1 cellular context compared by ENCODE assay signal in genomic region chr11:122213111-122213510, GRCh38.
TF ChIP-seq lines count a peak whose summit lies in the region.

No MANE protein-coding gene starts in this region.

TF ChIP-seq in H1, 55 proteins besides CTCF, POLR2A, EP300 and RAD21:
- TF ChIP-seq CEBPB (IDR thresholded peaks at IDR 0.05; ENCODE audit: low read depth, low read length) (no peak), USF2 (IDR thresholded peaks at IDR 0.05; ENCODE audit: low read length) (no peak), GABPA (IDR thresholded peaks at IDR 0.05; ENCODE audit: borderline replicate concordance, insufficient read depth, low read length) (no peak), SRF (IDR thresholded peaks at IDR 0.05; ENCODE audit: low read depth, low read length) (no peak), CBX5 (IDR thresholded peaks at IDR 0.05; ENCODE audit: low read depth, low read length) (no peak), TAF7 (optimal IDR thresholded peaks at IDR 0.05; ENCODE audit: borderline replicate concordance, low read depth, low read length) (no peak), SP1 (IDR thresholded peaks at IDR 0.05; ENCODE audit: low read depth, low read length) (no peak), HDAC6 (IDR thresholded peaks at IDR 0.05; ENCODE audit: low read depth, low read length) (no peak), ATF3 (IDR thresholded peaks at IDR 0.05; ENCODE audit: insufficient read depth, low read depth, low read length) (no peak), KDM4A (IDR thresholded peaks at IDR 0.05; ENCODE audit: low read depth, low read length, severe bottlenecking) (no peak), SIN3A (conservative IDR thresholded peaks at IDR 0.05 in 1 of 2, IDR thresholded peaks at IDR 0.05 in 1 of 2; ENCODE audit: low read depth in 1 of 2, low read length in 2 of 2) (no peak), RFX5 (IDR thresholded peaks at IDR 0.05; ENCODE audit: borderline replicate concordance, low read depth, low read length) (no peak), POU5F1 (IDR thresholded peaks at IDR 0.05; ENCODE audit: low read depth, low read length) (no peak), JUND (IDR thresholded peaks at IDR 0.05; ENCODE audit: low read length) (no peak), TAF1 (IDR thresholded peaks at IDR 0.05; ENCODE audit: low read depth, low read length) (no peak), CHD2 (IDR thresholded peaks at IDR 0.05; ENCODE audit: low read length) (no peak), KDM1A (IDR thresholded peaks at IDR 0.05; ENCODE audit: borderline replicate concordance, low read length) (no peak), TCF12 (IDR thresholded peaks at IDR 0.05; ENCODE audit: low read depth, low read length) (no peak), NANOG (IDR thresholded peaks at IDR 0.05; ENCODE audit: insufficient read depth, low read depth, low read length, poor library complexity, severe bottlenecking) (no peak), ATF2 (IDR thresholded peaks at IDR 0.05; ENCODE audit: low read length) (no peak)
